ENCODE assay signal across 8 cellular contexts in genomic region chrX:46759645-46759974, GRCh38. TPM values are rescaled to one million over a fixed set of nuclear protein-coding genes. Genes with fewer than 3 reads are reported as not detected.
A peak's percentile ranks its signal among the peaks of the same experiment; 100 is the strongest.
DNase-seq lines count a peak whose midpoint lies in the region; ATAC-seq and TF ChIP-seq lines count a peak whose summit lies in the region.

No MANE protein-coding gene starts in this region.

- peak overlapping the region; percentile 77 for H3K27ac Mint-ChIP-seq in activated CD4-positive, alpha-beta memory T cell treated with anti-CD3 and anti-CD28 coated beads for 36 hours

- peaks cover 0 to 42% (median 0%) of the 10 kb centered on the region in 7 donors for H3K27me3 ChIP-seq in heart right ventricle

- H3K36me3 ChIP-seq in heart right ventricle, result no peaks in the 10 kb centered on the region

- peaks cover 4% of the 10 kb centered on the region for H3K36me3 Mint-ChIP-seq in activated CD4-positive, alpha-beta memory T cell treated with anti-CD3 and anti-CD28 coated beads for 36 hours

- ATAC-seq in heart right ventricle (no peak), Right ventricle myocardium inferior (no peak)

- CTCF ChIA-PET in activated CD4-positive, alpha-beta memory T cell treated with anti-CD3 and anti-CD28 coated beads for 36 hours (lab: Charles Lee), result interaction anchor here (1.4 to 3.5 kb wide), 4 partner anchors 32 to 271 kb away, joined by 3 to 32 read pairs (median 8); no protein-coding TSS in a partner anchor
- CTCF ChIA-PET in RWPE1 (lab: Yijun Ruan, JAX), result interaction anchor here (0.5 to 1.8 kb wide), 3 partner anchors 30 to 69 kb away, joined by 3 to 5 read pairs (median 3); no protein-coding TSS in a partner anchor

- peaks cover 0 to 7% (median 0%) of the 10 kb centered on the region in 9 donors for H3K4me1 ChIP-seq in heart right ventricle

- intact Hi-C loops in heart right ventricle (cut with DNase I) (loop anchor here in 9 of 10 donors (1.0 to 10.0 kb wide), 7 partner anchors 33 to 333 kb away; no protein-coding TSS in a partner anchor), Right ventricle myocardium inferior (cut with DNase I) (loop anchor here (1.0 to 10.0 kb wide), 2 partner anchors 37 to 335 kb away; no protein-coding TSS in a partner anchor)
- intact Hi-C loops in activated CD4-positive, alpha-beta memory T cell treated with anti-CD3 and anti-CD28 coated beads for 36 hours (cut with micrococcal nuclease), result loop anchor here (1.0 to 5.0 kb wide), 5 partner anchors 33 to 334 kb away; partner anchors contain the start of gene RP2

- POLR2A ChIA-PET in activated CD4-positive, alpha-beta memory T cell treated with anti-CD3 and anti-CD28 coated beads for 36 hours (lab: Charles Lee), result no interaction called here
- POLR2A ChIA-PET in RWPE1 (lab: Yijun Ruan, JAX; ENCODE audit: low non-redundant PET), result no interaction called here

- H3K4me1 Mint-ChIP-seq in activated CD4-positive, alpha-beta memory T cell treated with anti-CD3 and anti-CD28 coated beads for 36 hours (ENCODE audit: low read depth), result peaks cover 26% of the 10 kb centered on the region

- H3K4me3 Mint-ChIP-seq in activated CD4-positive, alpha-beta memory T cell treated with anti-CD3 and anti-CD28 coated beads for 36 hours, result peak overlapping the region; percentile 72

- 7 to 10% methylated on average over 4 of the region's 4 CpGs for WGBS in heart right ventricle, 2 donors

- TF ChIP-seq CTCF in heart right ventricle (IDR thresholded peaks at IDR 0.05), result peak in 1 of 9 donors; percentile 6
- TF ChIP-seq CTCF in RWPE1 (conservative IDR thresholded peaks at IDR 0.05; ENCODE audit: low read depth), result no peak

- no peaks in the 10 kb centered on the region for H3K9me3 Mint-ChIP-seq in activated CD4-positive, alpha-beta memory T cell treated with anti-CD3 and anti-CD28 coated beads for 36 hours

- DNase-seq in heart right ventricle (no peak), Right ventricle myocardium inferior (ENCODE audit: missing footprints) (no peak), iris pigment epithelial cell (ENCODE audit: low read depth) (peak; percentile 44), NCI-H748 treated with DMSO at 0.1 percent for 48 hours (lab: John Stamatoyannopoulos, UW) (no peak), DMS79 (lab: John Stamatoyannopoulos, UW) (no peak), RWPE1 (ENCODE audit: low spot score) (no peak), AML-193 (lab: John Stamatoyannopoulos, UW) (no peak)
- DNase-seq in activated CD4-positive, alpha-beta memory T cell treated with anti-CD3 and anti-CD28 coated beads for 36 hours, result no peak

- H3K4me3 ChIP-seq in heart right ventricle, result peak overlapping the region in 9 of 10 donors; percentile 34 to 56 (median 53)

- H3K27ac ChIP-seq in heart right ventricle (no peak overlapping the region), RWPE1 (no peak overlapping the region)

- H3K9me3 ChIP-seq in heart right ventricle, result peaks cover 0 to 14% (median 0%) of the 10 kb centered on the region in 11 donors

- H3K27me3 Mint-ChIP-seq in activated CD4-positive, alpha-beta memory T cell treated with anti-CD3 and anti-CD28 coated beads for 36 hours, result peaks cover 3% of the 10 kb centered on the region

RNA-seq across cellular contexts. Expression of gene SLC9A7, which starts 0.7 kb away (rescaled TPM):
- total RNA-seq in heart right ventricle (1 to 10 TPM in 9 of 10 donors, under 1 TPM in 1; 0.71 to 7.5 (median 2.2) TPM), Right ventricle myocardium inferior (2.5 TPM)
- under 1 TPM; 0.43 to 0.59 TPM for polyA plus RNA-seq in heart right ventricle
- total RNA-seq in activated CD4-positive, alpha-beta memory T cell treated with anti-CD3 and anti-CD28 coated beads for 36 hours, result 10 to 100 TPM; 17.7 to 17.8 TPM
